ENCODE assay signal across 2 cellular contexts in genomic region chr16:16369081-16369856, GRCh38. TPM values are rescaled to one million over a fixed set of nuclear protein-coding genes. Genes with fewer than 3 reads are reported as not detected.
"Had no signal": no experiment of that assay in that cellular context is flagged by ENCODE, and none has a peak within 500 bp of the region (broad histone marks: within the 10 kb centered on the region; RNA-seq: fewer than 3 reads in every experiment).

No MANE protein-coding gene starts in this region.

RNA-seq across cellular contexts. Expression of gene NPIPA7, which starts 9.7 kb away (rescaled TPM):
- total RNA-seq: ascending aorta, epithelial cell of proximal tubule had no signal
